In genomic region chr11:102254047-102254446, GRCh38 we compare ENCODE assay signal across 1 cellular context.
TF ChIP-seq lines count a peak whose summit lies in the region.

No MANE protein-coding gene starts in this region.

TF ChIP-seq in GM23338, 12 proteins besides CTCF, POLR2A, EP300 and RAD21 (continued from another document):
- TF ChIP-seq REST (IDR thresholded peaks at IDR 0.05; ENCODE audit: unreplicated experiment) (no peak), ETS1 (IDR thresholded peaks at IDR 0.05) (no peak), STAT1 (IDR thresholded peaks at IDR 0.05; ENCODE audit: unreplicated experiment) (no peak), ZNF331 (CRISPR knock-in tag; IDR thresholded peaks at IDR 0.05; ENCODE audit: low read depth) (no peak), NANOG (IDR thresholded peaks at IDR 0.05; ENCODE audit: borderline replicate concordance) (no peak), EZH2phosphoT487 (IDR thresholded peaks at IDR 0.05; ENCODE audit: unreplicated experiment) (no peak)
